ENCODE assay signal across 15 cellular contexts in genomic region chr3:71461098-71461497, GRCh38.
DNase-seq lines count a peak whose midpoint lies in the region; ATAC-seq, FAIRE-seq and TF ChIP-seq lines count a peak whose summit lies in the region.
"Had no signal": no experiment of that assay in that cellular context is flagged by ENCODE, and none has a peak within 500 bp of the region (broad histone marks: within the 10 kb centered on the region; RNA-seq: fewer than 3 reads in every experiment).

No MANE protein-coding gene starts in this region.

- no peaks in the 10 kb centered on the region for H4K20me1 ChIP-seq in PC-9 (ENCODE audit: insufficient read depth)
- H4K20me1 ChIP-seq in astrocyte (ENCODE audit: insufficient read depth, low read length), result peaks cover 58% of the 10 kb centered on the region

- no peak overlapping the region for H3K4me3 Mint-ChIP-seq in activated CD8-positive, alpha-beta memory T cell treated with anti-CD3 and anti-CD28 coated beads, Interleukin-2, amount 10 ng/mL, durations not matched to agents 7 days and 5 days
- no peak overlapping the region for H3K4me3 Mint-ChIP-seq in astrocyte (ENCODE audit: unreplicated experiment)
- peak overlapping the region; percentile 59 for H3K4me3 Mint-ChIP-seq in stimulated activated effector memory CD8-positive, alpha-beta T cell treated with anti-CD3 and anti-CD28 coated beads, Interleukin-12 subunit alpha, Interleukin-12 subunit beta, amount 100 ng/mL, for 72 hours
- H3K4me3 Mint-ChIP-seq: neural progenitor cell had no signal

- no peaks in the 10 kb centered on the region for H3K9me3 ChIP-seq in PC-9 (ENCODE audit: insufficient read depth, low read depth)
- H3K9me3 ChIP-seq in astrocyte (ENCODE audit: insufficient read depth, low read depth, low read length), result no peaks in the 10 kb centered on the region
- H3K9me3 ChIP-seq: tibial nerve had no signal

- H2AFZ ChIP-seq in PC-9 (no peak overlapping the region), astrocyte (ENCODE audit: low read depth, low read length) (no peak overlapping the region)
- H2AFZ ChIP-seq: neural progenitor cell had no signal

- DNase-seq in activated CD8-positive, alpha-beta memory T cell treated with anti-CD3 and anti-CD28 coated beads, Interleukin-2, amount 10 ng/mL, durations not matched to agents 7 days and 5 days, result no peak
- DNase-seq in activated CD8-positive, alpha-beta memory T cell treated with anti-CD3 and anti-CD28 coated beads, Interleukin-2, amount 50 U/mL, for 48 hours, result no peak
- DNase-seq in PC-9 (no peak), astrocyte (ENCODE audit: low read depth) (no peak), T-helper 9 cell (no peak)
- no peak for DNase-seq in stimulated activated effector memory CD8-positive, alpha-beta T cell treated with anti-CD3 and anti-CD28 coated beads, Interleukin-12 subunit alpha, Interleukin-12 subunit beta, amount 100 ng/mL, for 72 hours (ENCODE audit: low spot score in 2 of 2)
- DNase-seq: amygdala, NCI-H1694, NCI-H446 treated with DMSO at 0.1 percent for 48 hours had no signal

- peaks cover 17% of the 10 kb centered on the region; the same call in 1 of the 2 replicates for H3F3A ChIP-seq in PC-9 (ENCODE audit: insufficient read depth, low read depth)

- H3K9me3 Mint-ChIP-seq in activated CD8-positive, alpha-beta memory T cell treated with anti-CD3 and anti-CD28 coated beads, Interleukin-2, amount 10 ng/mL, durations not matched to agents 7 days and 5 days (ENCODE audit: low read depth), result no peaks in the 10 kb centered on the region
- no peaks in the 10 kb centered on the region for H3K9me3 Mint-ChIP-seq in astrocyte (ENCODE audit: unreplicated experiment)
- no peaks in the 10 kb centered on the region for H3K9me3 Mint-ChIP-seq in stimulated activated effector memory CD8-positive, alpha-beta T cell treated with anti-CD3 and anti-CD28 coated beads, Interleukin-12 subunit alpha, Interleukin-12 subunit beta, amount 100 ng/mL, for 72 hours

- TF ChIP-seq CTCF in PC-9 (conservative IDR thresholded peaks at IDR 0.05) (no peak), astrocyte (IDR thresholded peaks at IDR 0.05; ENCODE audit: insufficient read depth, low read depth, low read length) (no peak)

- peak overlapping the region; percentile 50; the same call in 1 of the 2 replicates for H3K4me2 ChIP-seq in PC-9
- peak overlapping the region; percentile 39 for H3K4me2 ChIP-seq in astrocyte (ENCODE audit: low read length)
- H3K4me2 ChIP-seq: neural progenitor cell had no signal

- H3K4me3 ChIP-seq in PC-9, result no peak overlapping the region
- H3K4me3 ChIP-seq in astrocyte (ENCODE audit: insufficient read depth, low read depth, low read length), result no peak overlapping the region
- H3K4me3 ChIP-seq: neural progenitor cell, tibial nerve had no signal

- peak overlapping the region; percentile 56 for H3K27ac Mint-ChIP-seq in activated CD8-positive, alpha-beta memory T cell treated with anti-CD3 and anti-CD28 coated beads, Interleukin-2, amount 10 ng/mL, durations not matched to agents 7 days and 5 days
- peak overlapping the region; percentile 70 for H3K27ac Mint-ChIP-seq in astrocyte (ENCODE audit: unreplicated experiment)
- peak overlapping the region; percentile 94 for H3K27ac Mint-ChIP-seq in stimulated activated effector memory CD8-positive, alpha-beta T cell treated with anti-CD3 and anti-CD28 coated beads, Interleukin-12 subunit alpha, Interleukin-12 subunit beta, amount 100 ng/mL, for 72 hours
- H3K27ac Mint-ChIP-seq: neural progenitor cell had no signal

- H3K79me2 ChIP-seq in PC-9 (ENCODE audit: low read depth) (no peaks in the 10 kb centered on the region), astrocyte (ENCODE audit: insufficient read depth, low read length) (peaks cover 81% of the 10 kb centered on the region)

- H3K9ac ChIP-seq in astrocyte (ENCODE audit: low read length), result no peak overlapping the region
- H3K9ac ChIP-seq: neural progenitor cell had no signal

- peak; percentile 42 for ATAC-seq in activated CD8-positive, alpha-beta memory T cell treated with anti-CD3 and anti-CD28 coated beads, Interleukin-2, amount 10 ng/mL, durations not matched to agents 7 days and 5 days
- ATAC-seq in stimulated activated effector memory CD8-positive, alpha-beta T cell treated with anti-CD3 and anti-CD28 coated beads, Interleukin-12 subunit alpha, Interleukin-12 subunit beta, amount 100 ng/mL, for 72 hours, result peak; percentile 87
- ATAC-seq in GM21381 (IDR thresholded peaks at IDR 0.05; ENCODE audit: unreplicated experiment), result no peak
- no peak for ATAC-seq in HG03095 (IDR thresholded peaks at IDR 0.05; ENCODE audit: unreplicated experiment)

- H3K27me3 ChIP-seq in PC-9 (ENCODE audit: insufficient read depth, low read depth), result no peaks in the 10 kb centered on the region
- H3K27me3 ChIP-seq in astrocyte (ENCODE audit: insufficient read depth, low read length), result no peaks in the 10 kb centered on the region
- H3K27me3 ChIP-seq: neural progenitor cell, tibial nerve had no signal

- intact Hi-C loops in PC-9 (cut with micrococcal nuclease; ENCODE audit: unreplicated experiment), result loop anchor here (5.0 kb wide), 1 partner anchor 41 kb away; no protein-coding TSS in a partner anchor

- POLR2A ChIA-PET in PC-9 (lab: Charles Lee; ENCODE audit: unreplicated experiment), result no interaction called here

- H3K4me1 Mint-ChIP-seq in activated CD8-positive, alpha-beta memory T cell treated with anti-CD3 and anti-CD28 coated beads, Interleukin-2, amount 10 ng/mL, durations not matched to agents 7 days and 5 days, result peaks cover 32% of the 10 kb centered on the region
- H3K4me1 Mint-ChIP-seq in astrocyte (ENCODE audit: low read depth, unreplicated experiment), result peaks cover 29% of the 10 kb centered on the region
- H3K4me1 Mint-ChIP-seq in stimulated activated effector memory CD8-positive, alpha-beta T cell treated with anti-CD3 and anti-CD28 coated beads, Interleukin-12 subunit alpha, Interleukin-12 subunit beta, amount 100 ng/mL, for 72 hours, result peaks cover 35% of the 10 kb centered on the region

- CTCF ChIA-PET in activated CD8-positive, alpha-beta memory T cell treated with anti-CD3 and anti-CD28 coated beads, Interleukin-2, amount 10 ng/mL, durations not matched to agents 7 days and 5 days (lab: Charles Lee), result interaction anchor here (0.7 to 1.7 kb wide), 4 partner anchors 9 to 44 kb away, joined by 3 to 6 read pairs (median 4); no protein-coding TSS in a partner anchor
- CTCF ChIA-PET in PC-9 (lab: Charles Lee), result no interaction called here

- H3K36me3 Mint-ChIP-seq in activated CD8-positive, alpha-beta memory T cell treated with anti-CD3 and anti-CD28 coated beads, Interleukin-2, amount 10 ng/mL, durations not matched to agents 7 days and 5 days, result peaks cover 7% of the 10 kb centered on the region
- peaks cover 4% of the 10 kb centered on the region for H3K36me3 Mint-ChIP-seq in astrocyte (ENCODE audit: low read depth, unreplicated experiment)
- H3K36me3 Mint-ChIP-seq in stimulated activated effector memory CD8-positive, alpha-beta T cell treated with anti-CD3 and anti-CD28 coated beads, Interleukin-12 subunit alpha, Interleukin-12 subunit beta, amount 100 ng/mL, for 72 hours, result no peaks in the 10 kb centered on the region

- H3K4me1 ChIP-seq in PC-9 (replicated peaks; ENCODE audit: insufficient read depth), result peaks cover 23% of the 10 kb centered on the region
- peaks cover 22% of the 10 kb centered on the region for H3K4me1 ChIP-seq in astrocyte (ENCODE audit: insufficient read depth, low read length)
- H3K4me1 ChIP-seq: neural progenitor cell had no signal

- no peaks in the 10 kb centered on the region for H3K27me3 Mint-ChIP-seq in activated CD8-positive, alpha-beta memory T cell treated with anti-CD3 and anti-CD28 coated beads, Interleukin-2, amount 10 ng/mL, durations not matched to agents 7 days and 5 days
- no peaks in the 10 kb centered on the region for H3K27me3 Mint-ChIP-seq in astrocyte (ENCODE audit: low read depth, unreplicated experiment)

- H3K9me2 ChIP-seq in PC-9 (ENCODE audit: insufficient read depth), result no peaks in the 10 kb centered on the region

- H3K27ac ChIP-seq in PC-9 (peak overlapping the region; percentile 77), astrocyte (ENCODE audit: low read depth, low read length) (no peak overlapping the region)
- H3K27ac ChIP-seq: neural progenitor cell had no signal

- H3K36me3 ChIP-seq in PC-9 (ENCODE audit: low read depth), result no peaks in the 10 kb centered on the region
- no peaks in the 10 kb centered on the region for H3K36me3 ChIP-seq in astrocyte (ENCODE audit: insufficient read depth, low read length)
- H3K36me3 ChIP-seq: neural progenitor cell, tibial nerve had no signal

- no peak for FAIRE-seq in astrocyte (lab: Jason Lieb, UNC)
- FAIRE-seq: H54, TTC549 had no signal

- BruUV-seq in PC-9 (replicated peaks; lab: Mats Ljungman, UMichigan), result no TSS peak

Comparison
In these comparisons a context has a peak if more than half of its experiments do, and no peak if none do; other contexts are left out.
1. ATAC-seq: peak in activated CD8-positive, alpha-beta memory T cell treated with anti-CD3 and anti-CD28 coated beads, Interleukin-2, amount 10 ng/mL, durations not matched to agents 7 days and 5 days (single experiment) and stimulated activated effector memory CD8-positive, alpha-beta T cell treated with anti-CD3 and anti-CD28 coated beads, Interleukin-12 subunit alpha, Interleukin-12 subunit beta, amount 100 ng/mL, for 72 hours (single experiment); none in GM21381 (single experiment) and HG03095 (single experiment).
2. Peak in every context shown above with its lines, with median percentiles within 50 percentile points of each other: H3K27ac Mint-ChIP-seq.